ENCODE assay signal across 1 cellular context in the genomic region with DNA sequence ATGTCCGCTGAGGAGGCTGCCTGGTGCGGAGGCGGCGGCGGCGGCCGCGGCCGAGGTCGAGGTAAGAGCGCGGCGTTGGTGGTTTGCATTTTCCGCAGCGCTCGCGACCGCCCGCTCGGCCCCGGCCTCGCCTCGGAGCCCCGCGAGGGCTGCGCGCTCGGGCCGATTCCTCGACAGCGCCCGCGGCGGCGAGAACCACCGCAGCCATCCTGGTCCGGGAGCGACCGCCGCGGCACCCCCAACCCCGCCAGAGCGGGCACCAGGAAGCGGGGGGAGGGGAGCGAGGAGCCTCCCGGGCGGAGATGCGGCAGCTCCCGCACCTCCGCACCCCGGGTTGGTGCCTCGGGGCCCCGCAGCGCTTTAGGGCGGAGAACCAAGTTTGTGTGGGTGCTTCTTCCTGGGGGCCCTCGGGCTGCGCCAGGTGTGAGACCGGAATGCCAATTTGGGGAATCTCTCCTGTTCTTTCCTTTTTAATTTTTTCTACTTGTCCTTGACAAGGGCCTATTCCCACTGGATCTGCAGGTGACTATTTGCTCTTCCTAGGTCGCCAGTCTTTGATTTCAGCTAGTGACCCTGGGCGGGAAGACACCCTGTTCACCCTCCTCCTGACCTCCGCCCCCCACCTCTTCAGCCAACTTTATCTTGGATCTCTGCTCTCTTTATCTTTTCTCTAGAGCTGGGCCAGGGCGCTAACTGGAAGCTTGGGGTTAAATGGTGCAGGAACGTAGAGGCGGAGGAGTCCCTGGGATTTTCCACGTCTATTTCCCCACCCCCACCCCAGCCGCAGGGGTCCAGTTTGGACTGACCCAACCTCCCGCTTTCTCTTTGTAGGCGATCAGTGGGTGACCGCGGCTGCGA.
TF ChIP-seq lines count a peak whose summit lies in the region.

Gene SOCS2, plus strand, starts transcription at position 822 of the 858 bp plus-strand sequence. CDS start 223 bp downstream, outside the sequence.

TF ChIP-seq in K562, 482 proteins besides CTCF, POLR2A, EP300 and RAD21 (continued from another document and continues in another):
- TF ChIP-seq ATF6 (CRISPR knock-in tag; IDR thresholded peaks at IDR 0.05) (peak; percentile 81; the same call in 1 of the 2 replicates), ETS2 (tag; IDR thresholded peaks at IDR 0.05; ENCODE audit: borderline replicate concordance, poor library complexity, severe bottlenecking) (no peak), ZNF124 (CRISPR knock-in tag; IDR thresholded peaks at IDR 0.05) (no peak), HNRNPK (IDR thresholded peaks at IDR 0.05; ENCODE audit: low read depth, low read length, poor library complexity, severe bottlenecking) (no peak), ZBTB12 (CRISPR knock-in tag; IDR thresholded peaks at IDR 0.05) (no peak), PTTG1 (tag; IDR thresholded peaks at IDR 0.05; ENCODE audit: low read depth) (no peak), RNF219 (CRISPR knock-in tag; IDR thresholded peaks at IDR 0.05) (no peak), ZC3H4 (CRISPR knock-in tag; IDR thresholded peaks at IDR 0.05; ENCODE audit: borderline replicate concordance) (0 out of 2 replicates have a peak, but pooled peaks have one; percentile 73), POU5F1 (IDR thresholded peaks at IDR 0.05; ENCODE audit: borderline replicate concordance, low read depth, low read length, partially characterized antibody) (no peak), TAL1 (IDR thresholded peaks at IDR 0.05) (0 out of 2 replicates have a peak, but pooled peaks have one; percentile 15), STAT6 (CRISPR knock-in tag; IDR thresholded peaks at IDR 0.05) (no peak), ATF7 (IDR thresholded peaks at IDR 0.05) (no peak), CEBPZ (IDR thresholded peaks at IDR 0.05; ENCODE audit: borderline replicate concordance, low read depth, low read length) (no peak), MED1 (CRISPR knock-in tag; IDR thresholded peaks at IDR 0.05; ENCODE audit: borderline replicate concordance) (no peak), HSF4 (CRISPR knock-in tag; IDR thresholded peaks at IDR 0.05; ENCODE audit: borderline replicate concordance) (no peak), STAT5B (CRISPR knock-in tag; IDR thresholded peaks at IDR 0.05) (no peak), HCFC1 (IDR thresholded peaks at IDR 0.05; ENCODE audit: low read depth, low read length) (no peak), SIN3B (IDR thresholded peaks at IDR 0.05; ENCODE audit: low read depth) (peak; percentile 55; the same call in 1 of the 2 replicates), SOX6 (IDR thresholded peaks at IDR 0.05) (no peak; the same call in 1 of the 2 replicates), GABPA (tag; conservative IDR thresholded peaks at IDR 0.05; ENCODE audit: low read depth) (no peak), JUN (IDR thresholded peaks at IDR 0.05; ENCODE audit: borderline replicate concordance, low read depth, low read length) (no peak), JUN (CRISPR knock-in tag; IDR thresholded peaks at IDR 0.05; ENCODE audit: borderline replicate concordance) (no peak), PTBP1 (IDR thresholded peaks at IDR 0.05; ENCODE audit: low read depth, low read length) (0 out of 2 replicates have a peak, but pooled peaks have one; percentile 5), PRMT5 (CRISPR knock-in tag; IDR thresholded peaks at IDR 0.05) (no peak), HMGN3 (IDR thresholded peaks at IDR 0.05; ENCODE audit: borderline replicate concordance, extremely low read depth, insufficient read length, low read depth, low read length) (peak; percentile 69), SMARCA5 (IDR thresholded peaks at IDR 0.05) (no peak), ZBTB1 (CRISPR knock-in tag; IDR thresholded peaks at IDR 0.05; ENCODE audit: borderline replicate concordance, low read depth) (peak; percentile 98), KHSRP (IDR thresholded peaks at IDR 0.05) (no peak)
- TF ChIP-seq, protein P1, sequence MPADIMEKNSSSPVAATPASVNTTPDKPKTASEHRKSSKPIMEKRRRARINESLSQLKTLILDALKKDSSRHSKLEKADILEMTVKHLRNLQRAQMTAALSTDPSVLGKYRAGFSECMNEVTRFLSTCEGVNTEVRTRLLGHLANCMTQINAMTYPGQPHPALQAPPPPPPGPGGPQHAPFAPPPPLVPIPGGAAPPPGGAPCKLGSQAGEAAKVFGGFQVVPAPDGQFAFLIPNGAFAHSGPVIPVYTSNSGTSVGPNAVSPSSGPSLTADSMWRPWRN (IDR thresholded peaks at IDR 0.05; ENCODE audit: low read depth): no peak
- TF ChIP-seq, protein P2, sequence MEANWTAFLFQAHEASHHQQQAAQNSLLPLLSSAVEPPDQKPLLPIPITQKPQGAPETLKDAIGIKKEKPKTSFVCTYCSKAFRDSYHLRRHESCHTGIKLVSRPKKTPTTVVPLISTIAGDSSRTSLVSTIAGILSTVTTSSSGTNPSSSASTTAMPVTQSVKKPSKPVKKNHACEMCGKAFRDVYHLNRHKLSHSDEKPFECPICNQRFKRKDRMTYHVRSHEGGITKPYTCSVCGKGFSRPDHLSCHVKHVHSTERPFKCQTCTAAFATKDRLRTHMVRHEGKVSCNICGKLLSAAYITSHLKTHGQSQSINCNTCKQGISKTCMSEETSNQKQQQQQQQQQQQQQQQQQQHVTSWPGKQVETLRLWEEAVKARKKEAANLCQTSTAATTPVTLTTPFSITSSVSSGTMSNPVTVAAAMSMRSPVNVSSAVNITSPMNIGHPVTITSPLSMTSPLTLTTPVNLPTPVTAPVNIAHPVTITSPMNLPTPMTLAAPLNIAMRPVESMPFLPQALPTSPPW (CRISPR knock-in tag; IDR thresholded peaks at IDR 0.05): peak; percentile 61
- TF ChIP-seq, protein P3, sequence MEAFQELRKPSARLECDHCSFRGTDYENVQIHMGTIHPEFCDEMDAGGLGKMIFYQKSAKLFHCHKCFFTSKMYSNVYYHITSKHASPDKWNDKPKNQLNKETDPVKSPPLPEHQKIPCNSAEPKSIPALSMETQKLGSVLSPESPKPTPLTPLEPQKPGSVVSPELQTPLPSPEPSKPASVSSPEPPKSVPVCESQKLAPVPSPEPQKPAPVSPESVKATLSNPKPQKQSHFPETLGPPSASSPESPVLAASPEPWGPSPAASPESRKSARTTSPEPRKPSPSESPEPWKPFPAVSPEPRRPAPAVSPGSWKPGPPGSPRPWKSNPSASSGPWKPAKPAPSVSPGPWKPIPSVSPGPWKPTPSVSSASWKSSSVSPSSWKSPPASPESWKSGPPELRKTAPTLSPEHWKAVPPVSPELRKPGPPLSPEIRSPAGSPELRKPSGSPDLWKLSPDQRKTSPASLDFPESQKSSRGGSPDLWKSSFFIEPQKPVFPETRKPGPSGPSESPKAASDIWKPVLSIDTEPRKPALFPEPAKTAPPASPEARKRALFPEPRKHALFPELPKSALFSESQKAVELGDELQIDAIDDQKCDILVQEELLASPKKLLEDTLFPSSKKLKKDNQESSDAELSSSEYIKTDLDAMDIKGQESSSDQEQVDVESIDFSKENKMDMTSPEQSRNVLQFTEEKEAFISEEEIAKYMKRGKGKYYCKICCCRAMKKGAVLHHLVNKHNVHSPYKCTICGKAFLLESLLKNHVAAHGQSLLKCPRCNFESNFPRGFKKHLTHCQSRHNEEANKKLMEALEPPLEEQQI (IDR thresholded peaks at IDR 0.05): no peak
